ENCODE assay signal across 10 cellular contexts in the genomic region with DNA sequence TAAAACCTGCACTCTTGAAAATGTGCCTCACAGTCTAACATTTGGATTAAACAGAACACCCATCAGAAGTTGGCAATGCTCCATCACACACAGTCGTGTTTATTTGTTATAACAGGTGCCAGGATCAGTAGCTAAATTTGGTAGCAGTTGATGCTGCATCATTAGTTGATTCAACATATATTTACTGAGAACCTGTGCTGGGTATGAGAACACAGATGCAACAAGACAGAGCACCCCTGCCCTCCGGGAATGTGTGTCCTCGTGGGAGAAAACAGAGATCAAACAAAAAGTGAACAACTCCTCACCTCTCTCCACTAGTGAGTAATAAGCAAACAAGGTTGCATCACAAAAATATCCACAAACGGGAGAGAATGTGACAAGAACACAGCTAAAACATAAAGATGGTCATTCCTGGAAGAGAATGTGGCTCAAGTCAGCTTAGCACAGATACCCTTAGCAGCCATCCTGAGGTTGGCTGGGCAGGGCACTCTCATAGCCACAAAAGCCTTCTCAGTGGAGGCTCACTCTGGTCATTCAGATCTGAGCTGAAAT. TPM values are rescaled to one million over a fixed set of nuclear protein-coding genes. Genes with fewer than 3 reads are reported as not detected.
DNase-seq lines count a peak whose midpoint lies in the region; ATAC-seq lines count a peak whose summit lies in the region.
"Had no signal": no experiment of that assay in that cellular context is flagged by ENCODE, and none has a peak within 500 bp of the region (broad histone marks: within the 10 kb centered on the region; RNA-seq: fewer than 3 reads in every experiment).

No MANE protein-coding gene starts in this region.

- H2BK15ac ChIP-seq in neuronal stem cell (ENCODE audit: low read length) = no peak overlapping the region

- peak in 2 of 3 experiments; percentile 50 to 87 for DNase-seq in NCI-H1417 (lab: John Stamatoyannopoulos, UW)
- no peak for DNase-seq in activated naive CD8-positive, alpha-beta T cell treated with anti-CD3 and anti-CD28 coated beads, Interleukin-2, amount 50 U/mL, for 24 hours
- DNase-seq in neuronal stem cell (ENCODE audit: low spot score) = no peak
- DNase-seq in activated CD4-positive, alpha-beta T cell treated with anti-CD3 and anti-CD28 coated beads, Interleukin-2, amount 50 U/mL, for 4 hours = no peak
- no peak for DNase-seq in C1 segment of cervical spinal cord (lab: John Stamatoyannopoulos, UW)
- DNase-seq: T-helper 17 cell had no signal

- H3K4me3 Mint-ChIP-seq in activated naive CD8-positive, alpha-beta T cell treated with anti-CD3 and anti-CD28 coated beads, Interleukin-2, amount 50 U/mL, for 24 hours = peak overlapping the region; percentile 6
- H3K4me3 Mint-ChIP-seq: T-helper 17 cell had no signal

- H3K4me1 Mint-ChIP-seq in activated naive CD8-positive, alpha-beta T cell treated with anti-CD3 and anti-CD28 coated beads, Interleukin-2, amount 50 U/mL, for 24 hours = peaks cover 60% of the 10 kb centered on the region

- peak overlapping the region; percentile 72 for H2AFZ ChIP-seq in neuronal stem cell (ENCODE audit: low read length)

- WGBS in neuronal stem cell (ENCODE audit: extremely low coverage in 2 of 2, insufficient read length in 2 of 2, insufficient replicate concordance in 1 of 2), 2 donors = no CpG with 5 or more reads among the region's 4 CpGs

- H3K4me1 ChIP-seq in neuronal stem cell (ENCODE audit: control insufficient read depth in 2 of 2, insufficient read depth in 1 of 2, low read depth in 1 of 2, low read length in 2 of 2) = peaks cover 2 to 7% of the 10 kb centered on the region in 2 donors

- H3K23ac ChIP-seq in neuronal stem cell (ENCODE audit: low read depth, low read length, poor library complexity) = no peak overlapping the region

- H3K27me3 Mint-ChIP-seq in activated naive CD8-positive, alpha-beta T cell treated with anti-CD3 and anti-CD28 coated beads, Interleukin-2, amount 50 U/mL, for 24 hours = no peaks in the 10 kb centered on the region
- H3K27me3 Mint-ChIP-seq: T-helper 17 cell had no signal

- no peak overlapping the region for H3K4me3 ChIP-seq in neuronal stem cell (ENCODE audit: low read length in 2 of 2)
- H3K4me3 ChIP-seq: GM12878 had no signal

- no peak overlapping the region for H4K91ac ChIP-seq in neuronal stem cell (ENCODE audit: low read depth, low read length, poor library complexity)

- no peaks in the 10 kb centered on the region for H3K27me3 ChIP-seq in neuronal stem cell (ENCODE audit: control insufficient read depth in 3 of 3, insufficient read depth in 3 of 3, low read depth in 1 of 3, low read length in 3 of 3)

- no peak overlapping the region for H3K4ac ChIP-seq in neuronal stem cell (ENCODE audit: low read length)

- H2BK5ac ChIP-seq in neuronal stem cell (ENCODE audit: low read length) = no peak overlapping the region

- peaks cover 0 to 2% of the 10 kb centered on the region in 2 donors for H3K9me3 ChIP-seq in neuronal stem cell (replicated peaks in 1 of 2; ENCODE audit: control insufficient read depth in 2 of 2, insufficient read depth in 1 of 2, low read depth in 1 of 2, low read length in 2 of 2)

- H3K4me2 ChIP-seq in neuronal stem cell (ENCODE audit: insufficient read depth, low read length, poor library complexity, severe bottlenecking) = no peak overlapping the region

- H3K36me3 Mint-ChIP-seq in activated naive CD8-positive, alpha-beta T cell treated with anti-CD3 and anti-CD28 coated beads, Interleukin-2, amount 50 U/mL, for 24 hours (ENCODE audit: low read depth) = no peaks in the 10 kb centered on the region

- H2BK120ac ChIP-seq in neuronal stem cell (ENCODE audit: low read depth, low read length) = no peak overlapping the region

- no peak overlapping the region for H4K8ac ChIP-seq in neuronal stem cell (ENCODE audit: low read depth, low read length)

- no peak overlapping the region for H2AK5ac ChIP-seq in neuronal stem cell (ENCODE audit: low read depth, low read length)

- no peak overlapping the region for H3K9ac ChIP-seq in neuronal stem cell (ENCODE audit: low read depth, low read length, poor library complexity)

- no peak overlapping the region for H3K27ac ChIP-seq in neuronal stem cell (replicated peaks; ENCODE audit: low read length)

- peak overlapping the region; percentile 74 for H3K27ac Mint-ChIP-seq in activated naive CD8-positive, alpha-beta T cell treated with anti-CD3 and anti-CD28 coated beads, Interleukin-2, amount 50 U/mL, for 24 hours
- H3K27ac Mint-ChIP-seq: T-helper 17 cell had no signal

- H3K14ac ChIP-seq in neuronal stem cell (ENCODE audit: low read length) = no peak overlapping the region

- no peak overlapping the region for H2BK12ac ChIP-seq in neuronal stem cell (ENCODE audit: low read length)

- no peaks in the 10 kb centered on the region for H3K9me3 Mint-ChIP-seq in activated naive CD8-positive, alpha-beta T cell treated with anti-CD3 and anti-CD28 coated beads, Interleukin-2, amount 50 U/mL, for 24 hours

- no peaks in the 10 kb centered on the region for H3K36me3 ChIP-seq in neuronal stem cell (replicated peaks in 1 of 2; ENCODE audit: control insufficient read depth in 2 of 2, insufficient read depth in 2 of 2, low read length in 2 of 2)

- peaks cover 2% of the 10 kb centered on the region for H3K79me1 ChIP-seq in neuronal stem cell (ENCODE audit: low read depth, low read length)

- H3K18ac ChIP-seq in neuronal stem cell (ENCODE audit: low read length) = no peak overlapping the region

- ATAC-seq in GM21619 (IDR thresholded peaks at IDR 0.05; ENCODE audit: unreplicated experiment) = peak; percentile 29
- ATAC-seq in activated naive CD8-positive, alpha-beta T cell treated with anti-CD3 and anti-CD28 coated beads, Interleukin-2, amount 50 U/mL, for 24 hours = peak; percentile 38
- ATAC-seq in HG03135 (IDR thresholded peaks at IDR 0.05; ENCODE audit: unreplicated experiment) = no peak
- no peak for ATAC-seq in GM21360 (IDR thresholded peaks at IDR 0.05; ENCODE audit: unreplicated experiment)

RNA-seq across cellular contexts. Expression of a gene that starts 26.3 kb away (rescaled TPM):
- polyA plus RNA-seq in neuronal stem cell (2013, experiment 1 of 2) = 82.5 TPM
- 83.8 TPM for polyA plus RNA-seq in neuronal stem cell (2013, experiment 2 of 2)

Comparison
In these comparisons a context has a peak if more than half of its experiments do, and no peak if none do; other contexts are left out.
1. ATAC-seq: peak in GM21619 (single experiment) and activated naive CD8-positive, alpha-beta T cell treated with anti-CD3 and anti-CD28 coated beads, Interleukin-2, amount 50 U/mL, for 24 hours (single experiment); none in HG03135 (single experiment) and GM21360 (single experiment).
2. DNase-seq: peak in NCI-H1417 (2 of 3); none in activated naive CD8-positive, alpha-beta T cell treated with anti-CD3 and anti-CD28 coated beads, Interleukin-2, amount 50 U/mL, for 24 hours (single experiment), neuronal stem cell (single experiment), activated CD4-positive, alpha-beta T cell treated with anti-CD3 and anti-CD28 coated beads, Interleukin-2, amount 50 U/mL, for 4 hours (0 of 2) and C1 segment of cervical spinal cord (0 of 14).